16 cellular contexts compared by ENCODE assay signal in genomic region chr4:41124916-41125548, GRCh38.
DNase-seq lines count a peak whose midpoint lies in the region; ATAC-seq and TF ChIP-seq lines count a peak whose summit lies in the region.
"Had no signal": no experiment of that assay in that cellular context is flagged by ENCODE, and none has a peak within 500 bp of the region (broad histone marks: within the 10 kb centered on the region; RNA-seq: fewer than 3 reads in every experiment).

No MANE protein-coding gene starts in this region.

- H2AFZ ChIP-seq in hepatocyte = no peak overlapping the region

- H3K27me3 Mint-ChIP-seq in Caco-2 (ENCODE audit: insufficient read depth, unreplicated experiment) = no peaks in the 10 kb centered on the region
- no peaks in the 10 kb centered on the region for H3K27me3 Mint-ChIP-seq in osteocyte (ENCODE audit: unreplicated experiment)

- POLR2A ChIA-PET in Caco-2 (lab: Charles Lee) = interaction anchor here (0.6 to 1.4 kb wide), 3 partner anchors 8 to 91 kb away, joined by 3 to 6 read pairs (median 5); partner anchors contain the start of gene APBB2
- POLR2A ChIA-PET in RWPE1 (lab: Yijun Ruan, JAX; ENCODE audit: low non-redundant PET) = no interaction called here

- H3K27ac Mint-ChIP-seq in Caco-2 (ENCODE audit: unreplicated experiment) (peak overlapping the region; percentile 96), osteocyte (ENCODE audit: unreplicated experiment) (peak overlapping the region; percentile 48)

- CTCF ChIA-PET in Caco-2 (lab: Charles Lee) = interaction anchor here (0.8 to 1.1 kb wide), 3 partner anchors 8 to 197 kb away, joined by 3 to 6 read pairs (median 4); partner anchors contain the start of gene APBB2
- CTCF ChIA-PET in RWPE1 (lab: Yijun Ruan, JAX) = interaction anchor here (0.7 to 1.2 kb wide), 2 partner anchors 90 to 926 kb away, joined by 3 read pairs; no protein-coding TSS in a partner anchor

- ATAC-seq in stimulated activated naive CD8-positive, alpha-beta T cell treated with anti-CD3 and anti-CD28 coated beads, Interleukin-15, Interleukin-2, amounts not matched to agents 100 U/mL and 50 U/mL, for 24 hours = no peak
- no peak for ATAC-seq in gastrocnemius medialis
- ATAC-seq: left colon had no signal

- TSS peak; percentile 63 for BruUV-seq in Caco-2 (replicated peaks; lab: Mats Ljungman, UMichigan)

- H3K4me1 ChIP-seq in Caco-2 = peaks cover 92% of the 10 kb centered on the region
- H3K4me1 ChIP-seq in hepatocyte (ENCODE audit: insufficient read depth) = peaks cover 34% of the 10 kb centered on the region
- H3K4me1 ChIP-seq in gastrocnemius medialis = peaks cover 20 to 22% of the 10 kb centered on the region in 2 donors

- in situ Hi-C loops in gastrocnemius medialis (cut with MboI; ENCODE audit: low sequenced_read_pairs in 4 of 4) = no loop called here

- DNase-seq in Caco-2 (peak; percentile 70 to 86), RWPE1 (ENCODE audit: low spot score) (peak; percentile 82), hepatocyte (ENCODE audit: low spot score) (no peak), osteocyte (ENCODE audit: extremely low spot score, unreplicated experiment) (no peak), NCI-H526 (lab: John Stamatoyannopoulos, UW) (no peak), NCI-H69 (lab: John Stamatoyannopoulos, UW) (no peak), gastrocnemius medialis (no peak)
- DNase-seq in stimulated activated naive CD8-positive, alpha-beta T cell treated with anti-CD3 and anti-CD28 coated beads, Interleukin-15, Interleukin-2, amounts not matched to agents 100 U/mL and 50 U/mL, for 24 hours = no peak
- DNase-seq: activated gamma-delta T cell treated with Interleukin-2 at 50 U/mL for 16 hours, DMS153, left colon, NCI-H1092 treated with DMSO at 0.1 percent for 48 hours, NCI-H2227 treated with DMSO at 0.1 percent for 48 hours, stomach had no signal

- no peak for TF ChIP-seq POLR2A in gastrocnemius medialis (IDR thresholded peaks at IDR 0.05)

- peak overlapping the region; percentile 60 for H3K4me3 Mint-ChIP-seq in Caco-2 (ENCODE audit: unreplicated experiment)
- H3K4me3 Mint-ChIP-seq in osteocyte (ENCODE audit: unreplicated experiment) = no peak overlapping the region

- intact Hi-C loops in Caco-2 (cut with micrococcal nuclease; ENCODE audit: unreplicated experiment) (loop anchor here (2.0 kb wide), 3 partner anchors 40 to 88 kb away; no protein-coding TSS in a partner anchor), gastrocnemius medialis (cut with DNase I; ENCODE audit: low total_unique reads) (loop anchor here (5.0 kb wide), 1 partner anchor 87 kb away; the partner anchor contains the start of gene APBB2)

- H3K4me3 ChIP-seq in Caco-2 (ENCODE audit: low read depth, low read length) (no peak overlapping the region), hepatocyte (no peak overlapping the region), gastrocnemius medialis (no peak overlapping the region)
- H3K4me3 ChIP-seq: cardiac muscle cell, skin epidermis, stomach had no signal

- H3K9me3 Mint-ChIP-seq in Caco-2 (ENCODE audit: unreplicated experiment) = no peaks in the 10 kb centered on the region
- H3K9me3 Mint-ChIP-seq in osteocyte (ENCODE audit: unreplicated experiment) = no peaks in the 10 kb centered on the region

- no peaks in the 10 kb centered on the region for H3K27me3 ChIP-seq in Caco-2 (replicated peaks; ENCODE audit: control insufficient read depth, insufficient read depth, low read length)
- no peaks in the 10 kb centered on the region for H3K27me3 ChIP-seq in hepatocyte
- H3K27me3 ChIP-seq in gastrocnemius medialis = no peaks in the 10 kb centered on the region
- H3K27me3 ChIP-seq: cardiac muscle cell, stomach had no signal

- 70% methylated on average over 3 of the region's 3 CpGs for WGBS in hepatocyte (ENCODE audit: low lambda C conversion rate, missing lambda C conversion rate)

- TF ChIP-seq CTCF in Caco-2 (IDR thresholded peaks at IDR 0.05; ENCODE audit: insufficient read depth in 1 of 2, low read depth in 1 of 2, low read length in 1 of 2, severe bottlenecking in 1 of 2, unreplicated experiment in 1 of 2) (no peak), RWPE1 (conservative IDR thresholded peaks at IDR 0.05; ENCODE audit: low read depth) (no peak), hepatocyte (IDR thresholded peaks at IDR 0.05; ENCODE audit: poor library complexity) (no peak), osteocyte (IDR thresholded peaks at IDR 0.05) (no peak), gastrocnemius medialis (IDR thresholded peaks at IDR 0.05 in 4 of 5, conservative IDR thresholded peaks at IDR 0.05 in 1 of 5) (no peak)

- H3K27ac ChIP-seq in RWPE1 (no peak overlapping the region; the same call in 1 of the 2 replicates), hepatocyte (peak overlapping the region; percentile 79), gastrocnemius medialis (peak overlapping the region in 1 of 4 donors; percentile 8)
- H3K27ac ChIP-seq: cardiac muscle cell, stomach had no signal

- H4K20me1 ChIP-seq in hepatocyte (ENCODE audit: insufficient read depth, poor library complexity, severe bottlenecking) = no peaks in the 10 kb centered on the region

- H3K9me3 ChIP-seq in Caco-2 = no peaks in the 10 kb centered on the region
- no peaks in the 10 kb centered on the region for H3K9me3 ChIP-seq in hepatocyte (ENCODE audit: low read depth)
- no peaks in the 10 kb centered on the region for H3K9me3 ChIP-seq in gastrocnemius medialis
- H3K9me3 ChIP-seq: stomach had no signal

- H3K9me2 ChIP-seq in hepatocyte (replicated peaks; ENCODE audit: insufficient read depth) = no peaks in the 10 kb centered on the region

- H3K36me3 ChIP-seq in Caco-2 (ENCODE audit: control insufficient read depth, insufficient read depth, low read length) = no peaks in the 10 kb centered on the region; the same call in 1 of the 2 replicates
- H3K36me3 ChIP-seq in hepatocyte (replicated peaks; ENCODE audit: insufficient read depth, low read depth) = no peaks in the 10 kb centered on the region
- no peaks in the 10 kb centered on the region for H3K36me3 ChIP-seq in gastrocnemius medialis
- H3K36me3 ChIP-seq: cardiac muscle cell, stomach had no signal

- H3K4me2 ChIP-seq in hepatocyte = peak overlapping the region; percentile 16

- peaks cover 71% of the 10 kb centered on the region for H3K79me2 ChIP-seq in hepatocyte

- H3K4me1 Mint-ChIP-seq in Caco-2 (ENCODE audit: low read depth, unreplicated experiment) = peaks cover 38% of the 10 kb centered on the region
- H3K4me1 Mint-ChIP-seq in osteocyte (ENCODE audit: unreplicated experiment) = peaks cover 52% of the 10 kb centered on the region

- H3K36me3 Mint-ChIP-seq in Caco-2 (ENCODE audit: insufficient read depth, unreplicated experiment) (peaks cover 51% of the 10 kb centered on the region), osteocyte (ENCODE audit: unreplicated experiment) (peaks cover 9% of the 10 kb centered on the region)

Comparison
In these comparisons a context has a peak if more than half of its experiments do, and no peak if none do; other contexts are left out.
1. DNase-seq: peak in Caco-2 (2 of 2) and RWPE1 (single experiment); none in hepatocyte (single experiment), osteocyte (single experiment), stimulated activated naive CD8-positive, alpha-beta T cell treated with anti-CD3 and anti-CD28 coated beads, Interleukin-15, Interleukin-2, amounts not matched to agents 100 U/mL and 50 U/mL, for 24 hours (single experiment), NCI-H526 (0 of 2), NCI-H69 (single experiment) and gastrocnemius medialis (0 of 2).